In the genomic region with DNA sequence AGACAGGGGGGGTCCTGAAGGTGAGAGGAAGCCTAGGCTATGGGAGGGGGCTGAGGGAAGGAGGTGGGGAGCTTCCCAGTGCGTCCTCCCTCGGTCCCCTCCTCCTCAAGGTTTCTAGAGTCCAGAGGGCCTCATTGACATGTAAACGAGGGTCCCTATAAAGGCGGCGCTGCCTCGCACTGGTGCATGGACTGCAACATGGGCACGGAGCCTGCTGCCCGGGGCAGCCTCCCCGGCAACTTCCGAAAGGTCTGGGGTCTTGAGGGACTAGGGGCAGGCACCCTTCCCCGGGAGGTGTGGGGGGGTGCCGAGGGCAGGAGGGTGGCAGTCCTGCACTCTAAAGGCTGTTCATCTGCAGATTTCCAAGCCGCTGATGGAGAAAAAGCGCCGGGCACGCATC, we compare ENCODE assay signal across 2 cellular contexts.
TF ChIP-seq lines count a peak whose summit lies in the region.

A gene with protein sequence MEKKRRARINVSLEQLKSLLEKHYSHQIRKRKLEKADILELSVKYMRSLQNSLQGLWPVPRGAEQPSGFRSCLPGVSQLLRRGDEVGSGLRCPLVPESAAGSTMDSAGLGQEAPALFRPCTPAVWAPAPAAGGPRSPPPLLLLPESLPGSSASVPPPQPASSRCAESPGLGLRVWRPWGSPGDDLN (plus strand): TSS at position 187 of the 400 bp plus-strand sequence. CDS start 187 bp downstream, at position 374.

TF ChIP-seq in SK-N-SH, 30 proteins besides CTCF, POLR2A, EP300 and RAD21 (continued from another document):
- no peak for TF ChIP-seq GATA2 (CRISPR knock-in tag; IDR thresholded peaks at IDR 0.05)
- TF ChIP-seq FOXJ3 (CRISPR knock-in tag; IDR thresholded peaks at IDR 0.05), result no peak
- TF ChIP-seq YY1 (IDR thresholded peaks at IDR 0.05; ENCODE audit: low read depth), result no peak
- TF ChIP-seq RXRA (IDR thresholded peaks at IDR 0.05; ENCODE audit: borderline replicate concordance, low read depth), result no peak
- TF ChIP-seq, protein P1, sequence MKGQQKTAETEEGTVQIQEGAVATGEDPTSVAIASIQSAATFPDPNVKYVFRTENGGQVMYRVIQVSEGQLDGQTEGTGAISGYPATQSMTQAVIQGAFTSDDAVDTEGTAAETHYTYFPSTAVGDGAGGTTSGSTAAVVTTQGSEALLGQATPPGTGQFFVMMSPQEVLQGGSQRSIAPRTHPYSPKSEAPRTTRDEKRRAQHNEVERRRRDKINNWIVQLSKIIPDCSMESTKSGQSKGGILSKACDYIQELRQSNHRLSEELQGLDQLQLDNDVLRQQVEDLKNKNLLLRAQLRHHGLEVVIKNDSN (IDR thresholded peaks at IDR 0.05; ENCODE audit: borderline replicate concordance, low read depth), result no peak
- TF ChIP-seq MXI1 (IDR thresholded peaks at IDR 0.05; ENCODE audit: low read depth, low read length), result no peak
- TF ChIP-seq TCF12 (IDR thresholded peaks at IDR 0.05), result no peak
- no peak for TF ChIP-seq FOXM1 (IDR thresholded peaks at IDR 0.05; ENCODE audit: low read depth)
- TF ChIP-seq MEF2A (IDR thresholded peaks at IDR 0.05; ENCODE audit: borderline replicate concordance, low read depth), result no peak
- TF ChIP-seq SIN3A (IDR thresholded peaks at IDR 0.05; ENCODE audit: borderline replicate concordance, low read depth, low read length), result no peak
- TF ChIP-seq, protein P2, sequence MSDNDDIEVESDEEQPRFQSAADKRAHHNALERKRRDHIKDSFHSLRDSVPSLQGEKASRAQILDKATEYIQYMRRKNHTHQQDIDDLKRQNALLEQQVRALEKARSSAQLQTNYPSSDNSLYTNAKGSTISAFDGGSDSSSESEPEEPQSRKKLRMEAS (IDR thresholded peaks at IDR 0.05; ENCODE audit: low read depth), result no peak
- TF ChIP-seq, protein P3, sequence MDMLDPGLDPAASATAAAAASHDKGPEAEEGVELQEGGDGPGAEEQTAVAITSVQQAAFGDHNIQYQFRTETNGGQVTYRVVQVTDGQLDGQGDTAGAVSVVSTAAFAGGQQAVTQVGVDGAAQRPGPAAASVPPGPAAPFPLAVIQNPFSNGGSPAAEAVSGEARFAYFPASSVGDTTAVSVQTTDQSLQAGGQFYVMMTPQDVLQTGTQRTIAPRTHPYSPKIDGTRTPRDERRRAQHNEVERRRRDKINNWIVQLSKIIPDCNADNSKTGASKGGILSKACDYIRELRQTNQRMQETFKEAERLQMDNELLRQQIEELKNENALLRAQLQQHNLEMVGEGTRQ (IDR thresholded peaks at IDR 0.05; ENCODE audit: borderline replicate concordance, low read depth, low read length), result no peak
- no peak for TF ChIP-seq TEAD4 (IDR thresholded peaks at IDR 0.05; ENCODE audit: borderline replicate concordance, insufficient read depth)
- no peak for TF ChIP-seq RFX5 (IDR thresholded peaks at IDR 0.05; ENCODE audit: low read length)
- TF ChIP-seq JUND (IDR thresholded peaks at IDR 0.05), result no peak
- TF ChIP-seq, protein P4, sequence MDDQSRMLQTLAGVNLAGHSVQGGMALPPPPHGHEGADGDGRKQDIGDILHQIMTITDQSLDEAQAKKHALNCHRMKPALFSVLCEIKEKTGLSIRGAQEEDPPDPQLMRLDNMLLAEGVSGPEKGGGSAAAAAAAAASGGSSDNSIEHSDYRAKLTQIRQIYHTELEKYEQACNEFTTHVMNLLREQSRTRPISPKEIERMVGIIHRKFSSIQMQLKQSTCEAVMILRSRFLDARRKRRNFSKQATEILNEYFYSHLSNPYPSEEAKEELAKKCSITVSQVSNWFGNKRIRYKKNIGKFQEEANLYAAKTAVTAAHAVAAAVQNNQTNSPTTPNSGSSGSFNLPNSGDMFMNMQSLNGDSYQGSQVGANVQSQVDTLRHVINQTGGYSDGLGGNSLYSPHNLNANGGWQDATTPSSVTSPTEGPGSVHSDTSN (IDR thresholded peaks at IDR 0.05), result no peak

TF ChIP-seq in WTC11, 78 proteins besides CTCF, POLR2A, EP300 and RAD21 (continued from another document):
- TF ChIP-seq, protein P5, sequence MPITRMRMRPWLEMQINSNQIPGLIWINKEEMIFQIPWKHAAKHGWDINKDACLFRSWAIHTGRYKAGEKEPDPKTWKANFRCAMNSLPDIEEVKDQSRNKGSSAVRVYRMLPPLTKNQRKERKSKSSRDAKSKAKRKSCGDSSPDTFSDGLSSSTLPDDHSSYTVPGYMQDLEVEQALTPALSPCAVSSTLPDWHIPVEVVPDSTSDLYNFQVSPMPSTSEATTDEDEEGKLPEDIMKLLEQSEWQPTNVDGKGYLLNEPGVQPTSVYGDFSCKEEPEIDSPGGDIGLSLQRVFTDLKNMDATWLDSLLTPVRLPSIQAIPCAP (CRISPR knock-in tag; IDR thresholded peaks at IDR 0.05), result 0 out of 2 replicates have a peak, but pooled peaks have one; percentile 12
- TF ChIP-seq NR3C1 (CRISPR knock-in tag; conservative IDR thresholded peaks at IDR 0.05; ENCODE audit: low read depth) (no peak), ZNF263 (CRISPR knock-in tag; IDR thresholded peaks at IDR 0.05; ENCODE audit: low read depth) (peak; percentile 56; the same call in 1 of the 2 replicates), CREB1 (CRISPR knock-in tag; IDR thresholded peaks at IDR 0.05) (no peak), NFATC4 (CRISPR knock-in tag; IDR thresholded peaks at IDR 0.05) (no peak)
- TF ChIP-seq, protein P6, sequence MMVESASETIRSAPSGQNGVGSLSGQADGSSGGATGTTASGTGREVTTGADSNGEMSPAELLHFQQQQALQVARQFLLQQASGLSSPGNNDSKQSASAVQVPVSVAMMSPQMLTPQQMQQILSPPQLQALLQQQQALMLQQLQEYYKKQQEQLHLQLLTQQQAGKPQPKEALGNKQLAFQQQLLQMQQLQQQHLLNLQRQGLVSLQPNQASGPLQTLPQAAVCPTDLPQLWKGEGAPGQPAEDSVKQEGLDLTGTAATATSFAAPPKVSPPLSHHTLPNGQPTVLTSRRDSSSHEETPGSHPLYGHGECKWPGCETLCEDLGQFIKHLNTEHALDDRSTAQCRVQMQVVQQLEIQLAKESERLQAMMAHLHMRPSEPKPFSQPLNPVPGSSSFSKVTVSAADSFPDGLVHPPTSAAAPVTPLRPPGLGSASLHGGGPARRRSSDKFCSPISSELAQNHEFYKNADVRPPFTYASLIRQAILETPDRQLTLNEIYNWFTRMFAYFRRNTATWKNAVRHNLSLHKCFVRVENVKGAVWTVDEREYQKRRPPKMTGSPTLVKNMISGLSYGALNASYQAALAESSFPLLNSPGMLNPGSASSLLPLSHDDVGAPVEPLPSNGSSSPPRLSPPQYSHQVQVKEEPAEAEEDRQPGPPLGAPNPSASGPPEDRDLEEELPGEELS (CRISPR knock-in tag; IDR thresholded peaks at IDR 0.05), result 0 out of 2 replicates have a peak, but pooled peaks have one; percentile 58
- TF ChIP-seq, protein P7, sequence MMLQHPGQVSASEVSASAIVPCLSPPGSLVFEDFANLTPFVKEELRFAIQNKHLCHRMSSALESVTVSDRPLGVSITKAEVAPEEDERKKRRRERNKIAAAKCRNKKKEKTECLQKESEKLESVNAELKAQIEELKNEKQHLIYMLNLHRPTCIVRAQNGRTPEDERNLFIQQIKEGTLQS (CRISPR knock-in tag; conservative IDR thresholded peaks at IDR 0.05), result no peak
